15 cellular contexts compared by ENCODE assay signal in genomic region chr19:31253816-31254551, GRCh38.
DNase-seq lines count a peak whose midpoint lies in the region; ATAC-seq and TF ChIP-seq lines count a peak whose summit lies in the region.
"Had no signal": no experiment of that assay in that cellular context is flagged by ENCODE, and none has a peak within 500 bp of the region (broad histone marks: within the 10 kb centered on the region; RNA-seq: fewer than 3 reads in every experiment).

No MANE protein-coding gene starts in this region.

- H3K4me1 Mint-ChIP-seq in chondrocyte (ENCODE audit: low read depth), result peaks cover 8% of the 10 kb centered on the region
- H3K4me1 Mint-ChIP-seq: activated CD4-positive, alpha-beta T cell treated with anti-CD3 and anti-CD28 coated beads, Interleukin-2, amount 10 ng/mL, durations not matched to agents 7 days and 5 days had no signal

- ATAC-seq in GM19351 (IDR thresholded peaks at IDR 0.05; ENCODE audit: unreplicated experiment), result no peak

- no peak overlapping the region for H3K4me2 ChIP-seq in osteoblast (ENCODE audit: insufficient read depth, low read length)
- H3K4me2 ChIP-seq: PC-9 had no signal

- no peaks in the 10 kb centered on the region for H3K36me3 Mint-ChIP-seq in chondrocyte (ENCODE audit: low read depth)
- H3K36me3 Mint-ChIP-seq: CD14-positive monocyte had no signal

- H3K9me3 Mint-ChIP-seq in chondrocyte (ENCODE audit: low read depth), result no peaks in the 10 kb centered on the region
- H3K9me3 Mint-ChIP-seq: activated CD4-positive, alpha-beta T cell treated with anti-CD3 and anti-CD28 coated beads, Interleukin-2, amount 10 ng/mL, durations not matched to agents 7 days and 5 days had no signal

- H3K9me3 ChIP-seq in osteoblast (ENCODE audit: low read depth, low read length), result no peaks in the 10 kb centered on the region
- H3K9me3 ChIP-seq: ascending aorta had no signal

- H3K36me3 ChIP-seq in osteoblast (ENCODE audit: insufficient read depth, low read length), result no peaks in the 10 kb centered on the region
- H3K36me3 ChIP-seq: ascending aorta had no signal

- TF ChIP-seq CTCF in osteoblast (IDR thresholded peaks at IDR 0.05; ENCODE audit: extremely low read depth, low read depth, low read length) (no peak), chondrocyte (IDR thresholded peaks at IDR 0.05) (no peak)

- peak; percentile 83 for DNase-seq in DMS79 (lab: John Stamatoyannopoulos, UW)
- peak; percentile 89 for DNase-seq in NCI-H1105 treated with DMSO at 0.1 percent for 48 hours (lab: John Stamatoyannopoulos, UW)
- DNase-seq in epithelial cell of prostate (ENCODE audit: low read depth, low spot score), result peak; percentile 56
- peak; percentile 39 for DNase-seq in osteoblast (ENCODE audit: insufficient read length, low spot score, missing footprints)
- no peak for DNase-seq in chondrocyte (ENCODE audit: low spot score)
- no peak for DNase-seq in stimulated activated CD4-positive, alpha-beta T cell treated with anti-CD3 and anti-CD28 coated beads, Interleukin-12 subunit alpha, Interleukin-12 subunit beta, amount 100 ng/mL, for 4 hours
- DNase-seq in NCI-H526 (lab: John Stamatoyannopoulos, UW), result no peak
- DNase-seq: activated CD4-positive, alpha-beta T cell treated with anti-CD3 and anti-CD28 coated beads, Interleukin-2, amount 10 ng/mL, durations not matched to agents 7 days and 5 days; GDM1; KG1; midbrain; PC-9 had no signal

- no peak overlapping the region for H3K27ac Mint-ChIP-seq in chondrocyte (ENCODE audit: unreplicated experiment)
- H3K27ac Mint-ChIP-seq: activated CD4-positive, alpha-beta T cell treated with anti-CD3 and anti-CD28 coated beads, Interleukin-2, amount 10 ng/mL, durations not matched to agents 7 days and 5 days had no signal

- no peaks in the 10 kb centered on the region for H3K27me3 ChIP-seq in osteoblast (ENCODE audit: insufficient read depth, low read length)
- H3K27me3 ChIP-seq: ascending aorta had no signal

- H3K4me1 ChIP-seq in osteoblast (ENCODE audit: insufficient read depth, low read length), result no peaks in the 10 kb centered on the region
- H3K4me1 ChIP-seq: ascending aorta had no signal

- H3K4me3 Mint-ChIP-seq in chondrocyte (ENCODE audit: unreplicated experiment), result no peak overlapping the region
- H3K4me3 Mint-ChIP-seq: activated CD4-positive, alpha-beta T cell treated with anti-CD3 and anti-CD28 coated beads, Interleukin-2, amount 10 ng/mL, durations not matched to agents 7 days and 5 days; CD14-positive monocyte had no signal

- no peaks in the 10 kb centered on the region for H4K20me1 ChIP-seq in osteoblast (ENCODE audit: insufficient read depth, low read length)

- no peak overlapping the region for H3K4me3 ChIP-seq in osteoblast (ENCODE audit: insufficient read depth, low read length)
- H3K4me3 ChIP-seq: ascending aorta, PC-9 had no signal

- no peaks in the 10 kb centered on the region for H3K27me3 Mint-ChIP-seq in chondrocyte (ENCODE audit: low read depth)
- H3K27me3 Mint-ChIP-seq: activated CD4-positive, alpha-beta T cell treated with anti-CD3 and anti-CD28 coated beads, Interleukin-2, amount 10 ng/mL, durations not matched to agents 7 days and 5 days had no signal

- H3K27ac ChIP-seq in epithelial cell of prostate (peak overlapping the region; percentile 29), osteoblast (ENCODE audit: low read depth, low read length) (no peak overlapping the region)
- H3K27ac ChIP-seq: ascending aorta, PC-9 had no signal

- H3K79me2 ChIP-seq in osteoblast (ENCODE audit: insufficient read depth, low read length), result no peaks in the 10 kb centered on the region

- H2AFZ ChIP-seq in osteoblast (ENCODE audit: low read length), result no peak overlapping the region
- H2AFZ ChIP-seq: PC-9 had no signal

Comparison
In these comparisons a context has a peak if more than half of its experiments do, and no peak if none do; other contexts are left out.
1. DNase-seq: peak in DMS79 (single experiment), NCI-H1105 treated with DMSO at 0.1 percent for 48 hours (single experiment), epithelial cell of prostate (single experiment) and osteoblast (single experiment); none in chondrocyte (single experiment), stimulated activated CD4-positive, alpha-beta T cell treated with anti-CD3 and anti-CD28 coated beads, Interleukin-12 subunit alpha, Interleukin-12 subunit beta, amount 100 ng/mL, for 4 hours (single experiment) and NCI-H526 (0 of 2).